1 cellular context compared by ENCODE assay signal in genomic region chr3:72163809-72164634, GRCh38.
TF ChIP-seq lines count a peak whose summit lies in the region.

No MANE protein-coding gene starts in this region.

TF ChIP-seq in K562, 482 proteins besides CTCF, POLR2A, EP300 and RAD21 (continued from another document and continues in another):
- peak; percentile 60; the same call in 1 of the 2 replicates for TF ChIP-seq PATZ1 (CRISPR knock-in tag; IDR thresholded peaks at IDR 0.05; ENCODE audit: borderline replicate concordance)
- TF ChIP-seq NFYB (IDR thresholded peaks at IDR 0.05; ENCODE audit: extremely low read depth, insufficient read length), result no peak
- no peak for TF ChIP-seq HOXB6 (CRISPR knock-in tag; IDR thresholded peaks at IDR 0.05; ENCODE audit: borderline replicate concordance)
- TF ChIP-seq MTF1 (CRISPR knock-in tag; IDR thresholded peaks at IDR 0.05; ENCODE audit: borderline replicate concordance), result no peak
- peak; percentile 64; the same call in 1 of the 2 replicates for TF ChIP-seq ZBTB1 (CRISPR knock-in tag; IDR thresholded peaks at IDR 0.05; ENCODE audit: borderline replicate concordance, low read depth)
- TF ChIP-seq MGA (IDR thresholded peaks at IDR 0.05), result peak; percentile 47; the same call in 1 of the 2 replicates
- no peak for TF ChIP-seq RBM17 (IDR thresholded peaks at IDR 0.05; ENCODE audit: borderline replicate concordance, low read depth, low read length)
- TF ChIP-seq OTX1 (CRISPR knock-in tag; IDR thresholded peaks at IDR 0.05), result no peak
- peak; percentile 90 for TF ChIP-seq TAL1 (IDR thresholded peaks at IDR 0.05)
- TF ChIP-seq ZNF174 (CRISPR knock-in tag; IDR thresholded peaks at IDR 0.05), result no peak
- TF ChIP-seq ATF7 (IDR thresholded peaks at IDR 0.05), result peak; percentile 93
- TF ChIP-seq JUN (IDR thresholded peaks at IDR 0.05; ENCODE audit: borderline replicate concordance, low read depth, low read length), result peak; percentile 67; the same call in 1 of the 2 replicates
- no peak for TF ChIP-seq JUN (CRISPR knock-in tag; IDR thresholded peaks at IDR 0.05; ENCODE audit: borderline replicate concordance)
- TF ChIP-seq HMGXB4 (CRISPR knock-in tag; IDR thresholded peaks at IDR 0.05), result no peak
- no peak for TF ChIP-seq IRF1 (CRISPR knock-in tag; IDR thresholded peaks at IDR 0.05; ENCODE audit: borderline replicate concordance)
- TF ChIP-seq THRB (CRISPR knock-in tag; conservative IDR thresholded peaks at IDR 0.05), result no peak
- no peak for TF ChIP-seq NR3C1 (CRISPR knock-in tag; IDR thresholded peaks at IDR 0.05)
- no peak for TF ChIP-seq THAP7 (CRISPR knock-in tag; IDR thresholded peaks at IDR 0.05)
- TF ChIP-seq SFPQ (IDR thresholded peaks at IDR 0.05; ENCODE audit: low read depth, low read length), result no peak
